ENCODE assay signal across 8 cellular contexts in genomic region chr1:156213644-156213966, GRCh38. TPM values are rescaled to one million over a fixed set of nuclear protein-coding genes. Genes with fewer than 3 reads are reported as not detected.
DNase-seq lines count a peak whose midpoint lies in the region; ATAC-seq, FAIRE-seq and TF ChIP-seq lines count a peak whose summit lies in the region.

No MANE protein-coding gene starts in this region.

- H2BK15ac ChIP-seq in mesenchymal stem cell (ENCODE audit: low read depth, poor library complexity, severe bottlenecking), result no peak overlapping the region

- no peak overlapping the region for H2AFZ ChIP-seq in mesenchymal stem cell (ENCODE audit: low read depth, low read length)

- ATAC-seq in Right ventricle myocardium superior (ENCODE audit: poor library complexity) (no peak), GM21515 (IDR thresholded peaks at IDR 0.05; ENCODE audit: unreplicated experiment) (no peak)

- H3K4me2 ChIP-seq in mesenchymal stem cell (ENCODE audit: low read length, poor library complexity, severe bottlenecking), result peak overlapping the region; percentile 90

- H3K36me3 ChIP-seq in cardiac muscle cell (no peaks in the 10 kb centered on the region), brain microvascular endothelial cell (replicated peaks) (peaks cover 3% of the 10 kb centered on the region), mesenchymal stem cell (ENCODE audit: control insufficient read depth in 1 of 2, insufficient read depth in 2 of 2, low read depth in 1 of 2, low read length in 2 of 2) (peaks cover 26 to 38% of the 10 kb centered on the region in 2 experiments), uterus (no peaks in the 10 kb centered on the region)

- no peak overlapping the region for H3K23ac ChIP-seq in mesenchymal stem cell (ENCODE audit: low read length in 2 of 2)

- H3K4me1 ChIP-seq in cardiac muscle cell (ENCODE audit: low read depth) (peaks cover 4% of the 10 kb centered on the region), mesenchymal stem cell (ENCODE audit: control insufficient read depth, insufficient read depth, low read depth, low read length) (peaks cover 6% of the 10 kb centered on the region), uterus (peaks cover 0 to 3% of the 10 kb centered on the region in 2 donors)

- no peak overlapping the region for H3K4ac ChIP-seq in mesenchymal stem cell (ENCODE audit: low read depth in 1 of 2, low read length in 2 of 2)

- TF ChIP-seq POLR2A in uterus (IDR thresholded peaks at IDR 0.05) (no peak), GM12892 (IDR thresholded peaks at IDR 0.05; ENCODE audit: low read depth, low read length) (no peak)

- H3K27ac ChIP-seq in cardiac muscle cell (peak overlapping the region; percentile 98), brain microvascular endothelial cell (peak overlapping the region; percentile 98), mesenchymal stem cell (ENCODE audit: low read length, poor library complexity, severe bottlenecking) (peak overlapping the region; percentile 98), uterus (peak overlapping the region; percentile 93 to 95)

- H3K14ac ChIP-seq in mesenchymal stem cell (ENCODE audit: low read length in 2 of 2), result no peak overlapping the region

- no peaks in the 10 kb centered on the region for H3K27me3 ChIP-seq in cardiac muscle cell
- H3K27me3 ChIP-seq in brain microvascular endothelial cell (replicated peaks), result no peaks in the 10 kb centered on the region
- H3K27me3 ChIP-seq in mesenchymal stem cell (ENCODE audit: control insufficient read depth in 1 of 2, insufficient read depth in 1 of 2, low read length in 2 of 2), result no peaks in the 10 kb centered on the region
- no peaks in the 10 kb centered on the region for H3K27me3 ChIP-seq in uterus

- H3K18ac ChIP-seq in mesenchymal stem cell (ENCODE audit: low read depth in 1 of 2, low read length in 2 of 2), result peak overlapping the region; percentile 58 to 79

- H3K9me3 ChIP-seq in cardiac muscle cell (ENCODE audit: low read depth), result no peaks in the 10 kb centered on the region
- H3K9me3 ChIP-seq in mesenchymal stem cell (ENCODE audit: control insufficient read depth, low read length), result no peaks in the 10 kb centered on the region
- H3K9me3 ChIP-seq in uterus, result no peaks in the 10 kb centered on the region

- peak overlapping the region; percentile 48 for H3K4me3 ChIP-seq in cardiac muscle cell
- H3K4me3 ChIP-seq in brain microvascular endothelial cell (ENCODE audit: low read depth, low read length), result peak overlapping the region; percentile 94
- H3K4me3 ChIP-seq in mesenchymal stem cell (ENCODE audit: insufficient read depth in 1 of 2, low read depth in 1 of 2, low read length in 2 of 2), result peak overlapping the region; percentile 83 to 87
- H3K4me3 ChIP-seq in uterus, result peak overlapping the region; percentile 59 to 63

- intact Hi-C loops in Right ventricle myocardium superior (cut with DNase I) (no loop called here), uterus (cut with DNase I; ENCODE audit: low total_unique reads) (no loop called here)

- no peak for FAIRE-seq in GM12892 (lab: Jason Lieb, UNC)

- no peak overlapping the region for H2BK120ac ChIP-seq in mesenchymal stem cell (ENCODE audit: low read depth, low read length)

- no peak overlapping the region for H2AK5ac ChIP-seq in mesenchymal stem cell (ENCODE audit: low read length, severe bottlenecking)

- H4K8ac ChIP-seq in mesenchymal stem cell (ENCODE audit: low read length), result peak overlapping the region; percentile 10

- no peak overlapping the region for H4K91ac ChIP-seq in mesenchymal stem cell (ENCODE audit: low read length)

- H2BK5ac ChIP-seq in mesenchymal stem cell (ENCODE audit: low read depth, low read length, poor library complexity, severe bottlenecking), result no peak overlapping the region

- in situ Hi-C loops in brain microvascular endothelial cell (cut with HindIII; ENCODE audit: low pct_ligation_motif_present, low sequenced_read_pairs), result no loop called here

- peak overlapping the region in 1 of 2 experiments; percentile 35 for H2BK12ac ChIP-seq in mesenchymal stem cell (ENCODE audit: low read length in 2 of 2)

- H3K9ac ChIP-seq in mesenchymal stem cell (ENCODE audit: low read length), result peak overlapping the region; percentile 96

- H3K79me1 ChIP-seq in mesenchymal stem cell (replicated peaks; ENCODE audit: low read length, poor library complexity, severe bottlenecking), result peaks cover 11% of the 10 kb centered on the region

- TF ChIP-seq CTCF in cardiac muscle cell (IDR thresholded peaks at IDR 0.05; ENCODE audit: low read depth, low read length), result no peak
- TF ChIP-seq CTCF in brain microvascular endothelial cell (IDR thresholded peaks at IDR 0.05; ENCODE audit: low read depth, low read length, missing control alignments), result no peak
- TF ChIP-seq CTCF in uterus (IDR thresholded peaks at IDR 0.05), result no peak

- no peak for DNase-seq in cardiac muscle cell (ENCODE audit: low read depth in 1 of 2, low spot score in 1 of 2)
- no peak for DNase-seq in Right ventricle myocardium superior
- no peak for DNase-seq in brain microvascular endothelial cell
- DNase-seq in mesenchymal stem cell, result no peak
- DNase-seq in uterus, result no peak
- no peak for DNase-seq in GM12892 (ENCODE audit: insufficient read length)
- DNase-seq in ecto neural progenitor cell (ENCODE audit: low spot score), result no peak

- 63% methylated on average over 6 of the region's 11 CpGs for WGBS in mesenchymal stem cell

RNA-seq across cellular contexts. Expression of gene PMF1, which starts 0.8 kb away (rescaled TPM):
- total RNA-seq in cardiac muscle cell (106 and 129 TPM in 2 replicates), Right ventricle myocardium superior (64.8 TPM), uterus (10 to 100 TPM; 45.2 to 61.3 (median 46.0) TPM)
- 133 and 151 TPM in 2 replicates for polyA plus RNA-seq in cardiac muscle cell
- polyA plus RNA-seq in mesenchymal stem cell (2013, experiment 1 of 2), result 43.5 TPM
- polyA plus RNA-seq in mesenchymal stem cell (2013, experiment 2 of 2), result 45.8 TPM
- polyA plus RNA-seq in GM12892 (2012; ENCODE audit: missing spikeins), result 45.2 TPM

RNA-seq across cellular contexts. Expression of gene SLC25A44, which starts 19.7 kb away (rescaled TPM):
- 9.2 and 9.7 TPM in 2 replicates for total RNA-seq in cardiac muscle cell
- 13.8 and 18.1 TPM in 2 replicates for polyA plus RNA-seq in cardiac muscle cell
- 15.8 TPM for total RNA-seq in Right ventricle myocardium superior
- polyA plus RNA-seq in mesenchymal stem cell (2013, experiment 1 of 2), result 21.8 TPM
- polyA plus RNA-seq in mesenchymal stem cell (2013, experiment 2 of 2), result 20.8 TPM
- total RNA-seq in uterus, result 10 to 100 TPM in 2 of 4 donors, 1 to 10 TPM in 2; 5.9 to 26.9 (median 11.1) TPM
- 13.9 TPM for polyA plus RNA-seq in GM12892 (2012; ENCODE audit: missing spikeins)

RNA-seq across cellular contexts. Expression of gene BGLAP, which starts 28.4 kb away (rescaled TPM):
- 0.51 and 0.67 TPM in 2 replicates for total RNA-seq in cardiac muscle cell
- polyA plus RNA-seq in cardiac muscle cell, result 0.32 and 1.8 TPM in 2 replicates
- 0.83 TPM for total RNA-seq in Right ventricle myocardium superior
- 0.29 TPM for polyA plus RNA-seq in mesenchymal stem cell (2013, experiment 1 of 2)
- polyA plus RNA-seq in mesenchymal stem cell (2013, experiment 2 of 2), result 0.04 TPM
- 1 to 10 TPM in 1 of 4 donors, under 1 TPM in 2, not detected in 1; 0.29 to 4.2 (median 0.90) TPM for total RNA-seq in uterus
- not detected for polyA plus RNA-seq in GM12892 (2012; ENCODE audit: missing spikeins)

RNA-seq across cellular contexts. Expression of gene PAQR6, which starts 34.3 kb away (rescaled TPM):
- 34.5 and 35.7 TPM in 2 replicates for total RNA-seq in cardiac muscle cell
- polyA plus RNA-seq in cardiac muscle cell, result 23.3 and 40.1 TPM in 2 replicates
- total RNA-seq in Right ventricle myocardium superior, result 0.51 TPM
- polyA plus RNA-seq in mesenchymal stem cell (2013, experiment 1 of 2), result 3.5 TPM
- 2.6 TPM for polyA plus RNA-seq in mesenchymal stem cell (2013, experiment 2 of 2)
- total RNA-seq in uterus, result 1 to 10 TPM in 2 of 4 donors, under 1 TPM in 1, not detected in 1; 0.51 to 1.2 (median 1.1) TPM
- 3.9 TPM for polyA plus RNA-seq in GM12892 (2012; ENCODE audit: missing spikeins)
